11 cellular contexts compared by ENCODE assay signal in the genomic region with DNA sequence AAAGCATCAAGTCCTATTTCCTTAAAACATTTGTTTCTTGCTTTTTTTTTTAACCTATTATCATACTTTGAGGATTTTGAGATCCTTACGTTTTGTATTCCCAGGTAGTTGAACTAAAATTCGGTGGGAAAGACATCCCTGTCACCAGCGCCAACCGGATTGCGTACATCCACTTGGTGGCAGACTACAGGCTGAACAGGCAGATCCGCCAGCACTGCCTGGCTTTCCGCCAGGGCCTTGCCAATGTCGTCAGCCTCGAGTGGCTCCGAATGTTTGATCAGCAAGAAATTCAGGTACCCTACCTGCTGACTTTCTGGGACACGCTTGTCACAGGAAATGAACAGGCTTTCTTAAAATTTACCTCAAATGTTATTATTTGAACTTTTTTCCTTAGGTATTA.
DNase-seq lines count a peak whose midpoint lies in the region; ATAC-seq, FAIRE-seq and TF ChIP-seq lines count a peak whose summit lies in the region.
"Had no signal": no experiment of that assay in that cellular context is flagged by ENCODE, and none has a peak within 500 bp of the region (broad histone marks: within the 10 kb centered on the region; RNA-seq: fewer than 3 reads in every experiment).

No MANE protein-coding gene starts in this region.

- peaks cover 22% of the 10 kb centered on the region for H3K36me3 Mint-ChIP-seq in activated CD8-positive, alpha-beta memory T cell treated with anti-CD3 and anti-CD28 coated beads, Interleukin-2, amount 10 ng/mL, durations not matched to agents 7 days and 5 days
- peaks cover 4 to 68% (median 21%) of the 10 kb centered on the region in 3 donors for H3K36me3 Mint-ChIP-seq in naive thymus-derived CD8-positive, alpha-beta T cell

- TF ChIP-seq EP300 in upper lobe of left lung (IDR thresholded peaks at IDR 0.05) (no peak), suprapubic skin (IDR thresholded peaks at IDR 0.05) (no peak)

- H3K9me3 ChIP-seq in upper lobe of left lung = no peaks in the 10 kb centered on the region
- no peaks in the 10 kb centered on the region for H3K9me3 ChIP-seq in suprapubic skin

- CTCF ChIA-PET in activated CD8-positive, alpha-beta memory T cell treated with anti-CD3 and anti-CD28 coated beads, Interleukin-2, amount 10 ng/mL, durations not matched to agents 7 days and 5 days (lab: Charles Lee) = interaction anchor here (2.3 kb wide), 1 partner anchor 20 kb away, joined by 7 read pairs; no protein-coding TSS in a partner anchor

- H3K4me3 ChIP-seq in upper lobe of left lung = no peak overlapping the region
- H3K4me3 ChIP-seq in suprapubic skin = no peak overlapping the region

- H3K27me3 ChIP-seq in upper lobe of left lung (no peaks in the 10 kb centered on the region), suprapubic skin (no peaks in the 10 kb centered on the region)

- H3K4me3 Mint-ChIP-seq in activated CD8-positive, alpha-beta memory T cell treated with anti-CD3 and anti-CD28 coated beads, Interleukin-2, amount 10 ng/mL, durations not matched to agents 7 days and 5 days = no peak overlapping the region
- no peak overlapping the region for H3K4me3 Mint-ChIP-seq in naive thymus-derived CD8-positive, alpha-beta T cell
- H3K4me3 Mint-ChIP-seq: activated T-cell treated with anti-CD3 and anti-CD28 coated beads, Interleukin-2, amount 50 U/mL, for 72 hours; neural crest cell had no signal

- WGBS in upper lobe of left lung, 2 donors = 71 to 78% methylated on average over 11 of the region's 11 CpGs
- 62% methylated on average over 11 of the region's 11 CpGs for WGBS in suprapubic skin

- no peak for ATAC-seq in activated CD8-positive, alpha-beta memory T cell treated with anti-CD3 and anti-CD28 coated beads, Interleukin-2, amount 10 ng/mL, durations not matched to agents 7 days and 5 days
- peak; percentile 38 to 78 for ATAC-seq in upper lobe of left lung (ENCODE audit: low FRiP score in 2 of 2)
- ATAC-seq in naive thymus-derived CD8-positive, alpha-beta T cell = no peak
- ATAC-seq: activated T-cell treated with anti-CD3 and anti-CD28 coated beads, Interleukin-2, amount 50 U/mL, for 72 hours had no signal

- H3K27me3 Mint-ChIP-seq in activated CD8-positive, alpha-beta memory T cell treated with anti-CD3 and anti-CD28 coated beads, Interleukin-2, amount 10 ng/mL, durations not matched to agents 7 days and 5 days = no peaks in the 10 kb centered on the region
- H3K27me3 Mint-ChIP-seq in naive thymus-derived CD8-positive, alpha-beta T cell = no peaks in the 10 kb centered on the region

- H3K9me3 Mint-ChIP-seq in activated CD8-positive, alpha-beta memory T cell treated with anti-CD3 and anti-CD28 coated beads, Interleukin-2, amount 10 ng/mL, durations not matched to agents 7 days and 5 days (ENCODE audit: low read depth) = no peaks in the 10 kb centered on the region
- H3K9me3 Mint-ChIP-seq in naive thymus-derived CD8-positive, alpha-beta T cell = no peaks in the 10 kb centered on the region
- H3K9me3 Mint-ChIP-seq: activated T-cell treated with anti-CD3 and anti-CD28 coated beads, Interleukin-2, amount 50 U/mL, for 72 hours; neural crest cell had no signal

- H3K4me1 Mint-ChIP-seq in activated CD8-positive, alpha-beta memory T cell treated with anti-CD3 and anti-CD28 coated beads, Interleukin-2, amount 10 ng/mL, durations not matched to agents 7 days and 5 days = no peaks in the 10 kb centered on the region
- H3K4me1 Mint-ChIP-seq in naive thymus-derived CD8-positive, alpha-beta T cell = peaks cover 0 to 4% (median 0%) of the 10 kb centered on the region in 4 donors
- H3K4me1 Mint-ChIP-seq: neural crest cell had no signal

- peaks cover 7 to 77% (median 45%) of the 10 kb centered on the region in 4 donors for H3K36me3 ChIP-seq in upper lobe of left lung
- H3K36me3 ChIP-seq in suprapubic skin = peaks cover 64% of the 10 kb centered on the region

- TF ChIP-seq POLR2A in upper lobe of left lung (IDR thresholded peaks at IDR 0.05) (no peak), suprapubic skin (IDR thresholded peaks at IDR 0.05) (no peak)

- peak; percentile 72 for FAIRE-seq in islet of Langerhans (lab: Jason Lieb, UNC)

- POLR2A ChIA-PET in naive thymus-derived CD8-positive, alpha-beta T cell (lab: Charles Lee) = no interaction called here

- peak; percentile 19 for DNase-seq in activated CD8-positive, alpha-beta memory T cell treated with anti-CD3 and anti-CD28 coated beads, Interleukin-2, amount 10 ng/mL, durations not matched to agents 7 days and 5 days
- DNase-seq in activated CD8-positive, alpha-beta memory T cell treated with anti-CD3 and anti-CD28 coated beads, Interleukin-2, amount 50 U/mL, for 4 hours = no peak
- peak; percentile 62 for DNase-seq in SHP77 treated with DMSO at 0.1 percent for 48 hours (lab: John Stamatoyannopoulos, UW)
- peak; percentile 90 to 92 for DNase-seq in upper lobe of left lung
- no peak for DNase-seq in naive thymus-derived CD8-positive, alpha-beta T cell
- no peak for DNase-seq in activated naive CD4-positive, alpha-beta T cell (lab: John Stamatoyannopoulos, UW)
- DNase-seq in suprapubic skin (ENCODE audit: low spot score in 2 of 2) = no peak
- DNase-seq: activated T-cell treated with anti-CD3 and anti-CD28 coated beads, Interleukin-2, amount 50 U/mL, for 72 hours; cortex of kidney had no signal

- H3K27ac Mint-ChIP-seq in activated CD8-positive, alpha-beta memory T cell treated with anti-CD3 and anti-CD28 coated beads, Interleukin-2, amount 10 ng/mL, durations not matched to agents 7 days and 5 days = no peak overlapping the region
- no peak overlapping the region for H3K27ac Mint-ChIP-seq in naive thymus-derived CD8-positive, alpha-beta T cell
- H3K27ac Mint-ChIP-seq: activated T-cell treated with anti-CD3 and anti-CD28 coated beads, Interleukin-2, amount 50 U/mL, for 72 hours had no signal

- H3K4me1 ChIP-seq in upper lobe of left lung (no peaks in the 10 kb centered on the region), suprapubic skin (no peaks in the 10 kb centered on the region)

- TF ChIP-seq CTCF in upper lobe of left lung (IDR thresholded peaks at IDR 0.05) (no peak), suprapubic skin (IDR thresholded peaks at IDR 0.05) (no peak)

- H3K27ac ChIP-seq in upper lobe of left lung (no peak overlapping the region), suprapubic skin (no peak overlapping the region)

Comparison
In these comparisons a context has a peak if more than half of its experiments do, and no peak if none do; other contexts are left out.
1. DNase-seq: peak in activated CD8-positive, alpha-beta memory T cell treated with anti-CD3 and anti-CD28 coated beads, Interleukin-2, amount 10 ng/mL, durations not matched to agents 7 days and 5 days (single experiment), SHP77 treated with DMSO at 0.1 percent for 48 hours (single experiment) and upper lobe of left lung (2 of 2); none in activated CD8-positive, alpha-beta memory T cell treated with anti-CD3 and anti-CD28 coated beads, Interleukin-2, amount 50 U/mL, for 4 hours (single experiment), naive thymus-derived CD8-positive, alpha-beta T cell (0 of 10), activated naive CD4-positive, alpha-beta T cell (0 of 4) and suprapubic skin (0 of 2).
2. ATAC-seq: peak in upper lobe of left lung (2 of 2); none in activated CD8-positive, alpha-beta memory T cell treated with anti-CD3 and anti-CD28 coated beads, Interleukin-2, amount 10 ng/mL, durations not matched to agents 7 days and 5 days (single experiment) and naive thymus-derived CD8-positive, alpha-beta T cell (0 of 2).